ENCODE assay signal across 6 cellular contexts in the genomic region with DNA sequence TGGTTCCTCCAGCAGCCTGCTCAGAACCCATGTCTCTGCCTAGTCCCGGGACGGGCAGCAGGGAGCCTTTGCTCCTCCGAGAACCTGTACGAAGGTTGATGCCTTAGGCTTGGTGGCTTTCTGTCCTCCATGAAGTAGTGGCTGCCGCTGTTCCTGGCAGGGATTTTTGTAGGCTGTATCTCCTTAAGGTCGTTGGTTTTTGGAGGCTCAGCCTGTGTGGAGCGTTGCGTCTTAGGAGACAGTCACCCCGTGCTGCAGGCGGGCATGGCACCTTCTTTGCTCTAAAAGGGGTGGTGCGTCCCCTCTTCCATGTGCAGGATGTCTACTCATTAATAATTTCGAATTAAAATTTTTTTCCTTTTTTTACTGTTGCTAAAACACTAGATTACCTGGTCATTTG.
"Had no signal": no experiment of that assay in that cellular context is flagged by ENCODE, and none has a peak within 500 bp of the region (broad histone marks: within the 10 kb centered on the region; RNA-seq: fewer than 3 reads in every experiment).

No MANE protein-coding gene starts in this region.

- H3K4me3 ChIP-seq: GM23248, K562 had no signal

- DNase-seq: GM23248, GOT3, H9, HCEC 1CT, IMR-90 had no signal

- H3K4me3 Mint-ChIP-seq: H9 had no signal

- H3K27ac ChIP-seq: GM23248 had no signal

- H3K9me3 Mint-ChIP-seq: H9 had no signal

- H3K9ac ChIP-seq: GM23248 had no signal

- H2AFZ ChIP-seq: GM23248 had no signal

- H3K4me1 Mint-ChIP-seq: H9 had no signal

- ATAC-seq: K562 had no signal
